In genomic region chr12:123382684-123383083, GRCh38 we compare ENCODE assay signal across 1 cellular context.
TF ChIP-seq lines count a peak whose summit lies in the region.

No MANE protein-coding gene starts in this region.

TF ChIP-seq in HCT116, 20 proteins besides CTCF, POLR2A, EP300 and RAD21:
- TF ChIP-seq TCF7L2 (IDR thresholded peaks at IDR 0.05; ENCODE audit: borderline replicate concordance, extremely low read depth, insufficient read depth, insufficient read length), result no peak
- TF ChIP-seq SRF (IDR thresholded peaks at IDR 0.05; ENCODE audit: low read depth), result no peak
- TF ChIP-seq, protein P1, sequence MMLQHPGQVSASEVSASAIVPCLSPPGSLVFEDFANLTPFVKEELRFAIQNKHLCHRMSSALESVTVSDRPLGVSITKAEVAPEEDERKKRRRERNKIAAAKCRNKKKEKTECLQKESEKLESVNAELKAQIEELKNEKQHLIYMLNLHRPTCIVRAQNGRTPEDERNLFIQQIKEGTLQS (IDR thresholded peaks at IDR 0.05), result no peak
- TF ChIP-seq CEBPB (IDR thresholded peaks at IDR 0.05; ENCODE audit: low read depth), result no peak
- TF ChIP-seq SIN3A (IDR thresholded peaks at IDR 0.05; ENCODE audit: low read depth), result no peak
- TF ChIP-seq MAX (IDR thresholded peaks at IDR 0.05), result no peak
- no peak for TF ChIP-seq YY1 (IDR thresholded peaks at IDR 0.05; ENCODE audit: extremely low read depth, insufficient replicate concordance, low read depth, low read length)
- TF ChIP-seq, protein P2, sequence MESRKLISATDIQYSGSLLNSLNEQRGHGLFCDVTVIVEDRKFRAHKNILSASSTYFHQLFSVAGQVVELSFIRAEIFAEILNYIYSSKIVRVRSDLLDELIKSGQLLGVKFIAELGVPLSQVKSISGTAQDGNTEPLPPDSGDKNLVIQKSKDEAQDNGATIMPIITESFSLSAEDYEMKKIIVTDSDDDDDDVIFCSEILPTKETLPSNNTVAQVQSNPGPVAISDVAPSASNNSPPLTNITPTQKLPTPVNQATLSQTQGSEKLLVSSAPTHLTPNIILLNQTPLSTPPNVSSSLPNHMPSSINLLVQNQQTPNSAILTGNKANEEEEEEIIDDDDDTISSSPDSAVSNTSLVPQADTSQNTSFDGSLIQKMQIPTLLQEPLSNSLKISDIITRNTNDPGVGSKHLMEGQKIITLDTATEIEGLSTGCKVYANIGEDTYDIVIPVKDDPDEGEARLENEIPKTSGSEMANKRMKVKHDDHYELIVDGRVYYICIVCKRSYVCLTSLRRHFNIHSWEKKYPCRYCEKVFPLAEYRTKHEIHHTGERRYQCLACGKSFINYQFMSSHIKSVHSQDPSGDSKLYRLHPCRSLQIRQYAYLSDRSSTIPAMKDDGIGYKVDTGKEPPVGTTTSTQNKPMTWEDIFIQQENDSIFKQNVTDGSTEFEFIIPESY (IDR thresholded peaks at IDR 0.05; ENCODE audit: extremely low read depth, insufficient replicate concordance, low read length), result no peak
- no peak for TF ChIP-seq ZFX (IDR thresholded peaks at IDR 0.05)
- TF ChIP-seq EZH2phosphoT487 (IDR thresholded peaks at IDR 0.05; ENCODE audit: borderline replicate concordance), result no peak
- TF ChIP-seq JUND (IDR thresholded peaks at IDR 0.05), result no peak
- no peak for TF ChIP-seq SP1 (IDR thresholded peaks at IDR 0.05; ENCODE audit: low read depth)
